9 cellular contexts compared by ENCODE assay signal in genomic region chr11:88175004-88175706, GRCh38. TPM values are rescaled to one million over a fixed set of nuclear protein-coding genes. Genes with fewer than 3 reads are reported as not detected.
DNase-seq lines count a peak whose midpoint lies in the region; ATAC-seq and TF ChIP-seq lines count a peak whose summit lies in the region.
"Had no signal": no experiment of that assay in that cellular context is flagged by ENCODE, and none has a peak within 500 bp of the region (broad histone marks: within the 10 kb centered on the region; RNA-seq: fewer than 3 reads in every experiment).

Gene RAB38, minus strand, starts transcription at chr11:88175443. Its CDS starts 59 bp downstream, at chr11:88175384.

- no peak within 1 kb of the TSS for H3K23ac ChIP-seq in neuronal stem cell (ENCODE audit: low read depth, low read length, poor library complexity)

- H3K4me1 Mint-ChIP-seq in activated CD8-positive, alpha-beta memory T cell treated with anti-CD3 and anti-CD28 coated beads, Interleukin-2, amount 10 ng/mL, durations not matched to agents 7 days and 5 days, result peaks cover 48% of the 10 kb centered on the region

- H2BK5ac ChIP-seq in neuronal stem cell (ENCODE audit: low read length), result no peak within 1 kb of the TSS

- H3K9ac ChIP-seq in neuronal stem cell (ENCODE audit: low read depth, low read length, poor library complexity), result peak within 1 kb of the TSS; percentile 88

- peak within 1 kb of the TSS; percentile 73 for H3K4me3 Mint-ChIP-seq in activated CD8-positive, alpha-beta memory T cell treated with anti-CD3 and anti-CD28 coated beads, Interleukin-2, amount 10 ng/mL, durations not matched to agents 7 days and 5 days

- H3K9me3 Mint-ChIP-seq in activated CD8-positive, alpha-beta memory T cell treated with anti-CD3 and anti-CD28 coated beads, Interleukin-2, amount 10 ng/mL, durations not matched to agents 7 days and 5 days (ENCODE audit: low read depth), result no peaks in the 10 kb centered on the region

- no peak within 1 kb of the TSS for H3K27ac ChIP-seq in neuronal stem cell (replicated peaks; ENCODE audit: low read length)

- CTCF ChIA-PET in activated CD8-positive, alpha-beta memory T cell treated with anti-CD3 and anti-CD28 coated beads, Interleukin-2, amount 10 ng/mL, durations not matched to agents 7 days and 5 days (lab: Charles Lee), result interaction anchor here (0.7 to 1.5 kb wide), 3 partner anchors 13 to 377 kb away, joined by 3 read pairs; no protein-coding TSS in a partner anchor

- peaks cover 2% of the 10 kb centered on the region for H3K36me3 Mint-ChIP-seq in activated CD8-positive, alpha-beta memory T cell treated with anti-CD3 and anti-CD28 coated beads, Interleukin-2, amount 10 ng/mL, durations not matched to agents 7 days and 5 days

- peaks cover 13% of the 10 kb centered on the region for H3K27me3 Mint-ChIP-seq in activated CD8-positive, alpha-beta memory T cell treated with anti-CD3 and anti-CD28 coated beads, Interleukin-2, amount 10 ng/mL, durations not matched to agents 7 days and 5 days

- no peak within 1 kb of the TSS for H3K4ac ChIP-seq in neuronal stem cell (ENCODE audit: low read length)

- H2AK5ac ChIP-seq in neuronal stem cell (ENCODE audit: low read depth, low read length), result no peak within 1 kb of the TSS

- H3K4me1 ChIP-seq in neuronal stem cell (ENCODE audit: control insufficient read depth in 2 of 2, insufficient read depth in 1 of 2, low read depth in 1 of 2, low read length in 2 of 2), result peaks cover 3 to 9% of the 10 kb centered on the region in 2 donors

- DNase-seq in CD1c-positive myeloid dendritic cell (ENCODE audit: extremely low spot score) (peak; percentile 30), fibroblast of mammary gland (ENCODE audit: low read depth) (no peak), neuronal stem cell (ENCODE audit: low spot score) (peak; percentile 41), hepatic stellate cell (ENCODE audit: low spot score) (no peak), NCI-H446 treated with DMSO at 0.1 percent for 48 hours (lab: John Stamatoyannopoulos, UW) (no peak)
- DNase-seq in activated CD8-positive, alpha-beta memory T cell treated with anti-CD3 and anti-CD28 coated beads, Interleukin-2, amount 10 ng/mL, durations not matched to agents 7 days and 5 days, result peak; percentile 45

- H2BK12ac ChIP-seq in neuronal stem cell (ENCODE audit: low read length), result no peak within 1 kb of the TSS

- H2BK15ac ChIP-seq in neuronal stem cell (ENCODE audit: low read length), result no peak within 1 kb of the TSS

- WGBS in neuronal stem cell (ENCODE audit: extremely low coverage in 2 of 2, insufficient read length in 2 of 2, insufficient replicate concordance in 1 of 2), 2 donors, result no CpG with 5 or more reads among the region's 50 CpGs

- peak within 1 kb of the TSS; percentile 56 for H3K27ac Mint-ChIP-seq in activated CD8-positive, alpha-beta memory T cell treated with anti-CD3 and anti-CD28 coated beads, Interleukin-2, amount 10 ng/mL, durations not matched to agents 7 days and 5 days

- H2BK120ac ChIP-seq in neuronal stem cell (ENCODE audit: low read depth, low read length), result no peak within 1 kb of the TSS

- H3K14ac ChIP-seq in neuronal stem cell (ENCODE audit: low read length), result peak within 1 kb of the TSS; percentile 97

- H2AFZ ChIP-seq in neuronal stem cell (ENCODE audit: low read length), result peak within 1 kb of the TSS; percentile 74

- no peaks in the 10 kb centered on the region for H3K9me3 ChIP-seq in neuronal stem cell (replicated peaks in 1 of 2; ENCODE audit: control insufficient read depth in 2 of 2, insufficient read depth in 1 of 2, low read depth in 1 of 2, low read length in 2 of 2)

- no peaks in the 10 kb centered on the region for H3K79me1 ChIP-seq in neuronal stem cell (ENCODE audit: low read depth, low read length)

- no peak within 1 kb of the TSS for H4K91ac ChIP-seq in neuronal stem cell (ENCODE audit: low read depth, low read length, poor library complexity)

- H3K4me2 ChIP-seq in neuronal stem cell (ENCODE audit: insufficient read depth, low read length, poor library complexity, severe bottlenecking), result peak within 1 kb of the TSS; percentile 90

- H3K18ac ChIP-seq in neuronal stem cell (ENCODE audit: low read length), result peak within 1 kb of the TSS; percentile 79

- ATAC-seq in GM19324 (IDR thresholded peaks at IDR 0.05; ENCODE audit: low FRiP score, unreplicated experiment) (peak; percentile 42), HG03521 (IDR thresholded peaks at IDR 0.05; ENCODE audit: unreplicated experiment) (peak; percentile 20)
- ATAC-seq in activated CD8-positive, alpha-beta memory T cell treated with anti-CD3 and anti-CD28 coated beads, Interleukin-2, amount 10 ng/mL, durations not matched to agents 7 days and 5 days, result peak; percentile 24

- no peaks in the 10 kb centered on the region for H3K36me3 ChIP-seq in neuronal stem cell (replicated peaks in 1 of 2; ENCODE audit: control insufficient read depth in 2 of 2, insufficient read depth in 2 of 2, low read length in 2 of 2)

- no peak for TF ChIP-seq CTCF in fibroblast of mammary gland (conservative IDR thresholded peaks at IDR 0.05; ENCODE audit: control insufficient read depth, insufficient read depth, low read depth, low read length)

- H3K4me3 ChIP-seq in fibroblast of mammary gland (ENCODE audit: control insufficient read depth, low read depth, low read length) (peak within 1 kb of the TSS; percentile 50), neuronal stem cell (ENCODE audit: low read length in 2 of 2) (peak within 1 kb of the TSS; percentile 30 to 84)

- H4K8ac ChIP-seq in neuronal stem cell (ENCODE audit: low read depth, low read length), result no peak within 1 kb of the TSS

- peaks cover 0 to 38% (median 1%) of the 10 kb centered on the region in 3 experiments for H3K27me3 ChIP-seq in neuronal stem cell (ENCODE audit: control insufficient read depth in 3 of 3, insufficient read depth in 3 of 3, low read depth in 1 of 3, low read length in 3 of 3)

RNA-seq across cellular contexts. Expression of gene RAB38, which starts in this region (rescaled TPM):
- total RNA-seq in activated CD8-positive, alpha-beta memory T cell treated with anti-CD3 and anti-CD28 coated beads, Interleukin-2, amount 10 ng/mL, durations not matched to agents 7 days and 5 days, result 1 to 10 TPM; 2.2 to 4.7 TPM
- 9.7 TPM for polyA plus RNA-seq in neuronal stem cell (2013, experiment 1 of 2)
- polyA plus RNA-seq in neuronal stem cell (2013, experiment 2 of 2), result 9.3 TPM
- total RNA-seq: LHCN-M2 had no signal

Comparison
In these comparisons a context has a peak if more than half of its experiments do, and no peak if none do; other contexts are left out.
1. DNase-seq: peak in CD1c-positive myeloid dendritic cell (single experiment), activated CD8-positive, alpha-beta memory T cell treated with anti-CD3 and anti-CD28 coated beads, Interleukin-2, amount 10 ng/mL, durations not matched to agents 7 days and 5 days (single experiment) and neuronal stem cell (single experiment); none in fibroblast of mammary gland (single experiment), hepatic stellate cell (single experiment) and NCI-H446 treated with DMSO at 0.1 percent for 48 hours (single experiment).
2. Peak in every context shown above with its lines, with median percentiles within 50 percentile points of each other: ATAC-seq.